21 cellular contexts compared by ENCODE assay signal in the genomic region with DNA sequence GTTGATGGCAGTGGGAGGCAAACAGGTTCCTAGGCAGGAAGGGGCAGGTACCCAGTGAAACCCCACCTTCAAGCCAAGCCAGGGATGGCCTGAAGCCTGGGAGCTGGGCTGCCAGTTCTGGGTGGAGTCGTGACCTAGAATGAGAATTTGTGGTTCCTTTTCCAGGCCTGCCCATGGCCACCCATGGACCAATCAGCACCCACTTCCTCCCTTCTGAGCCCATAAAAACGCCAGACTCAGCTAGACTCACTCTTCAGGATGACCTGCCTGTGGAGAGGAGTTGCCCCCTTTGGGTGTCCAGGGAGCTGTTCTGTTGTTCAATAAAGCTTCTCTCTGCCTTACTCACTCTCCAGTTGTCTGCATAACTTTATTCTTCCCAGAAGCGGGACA.
DNase-seq lines count a peak whose midpoint lies in the region; ATAC-seq, FAIRE-seq and TF ChIP-seq lines count a peak whose summit lies in the region.
"Had no signal": no experiment of that assay in that cellular context is flagged by ENCODE, and none has a peak within 500 bp of the region (broad histone marks: within the 10 kb centered on the region; RNA-seq: fewer than 3 reads in every experiment).

No MANE protein-coding gene starts in this region.

- H4K20me1 ChIP-seq in mammary epithelial cell (ENCODE audit: insufficient read depth, low read length) = no peaks in the 10 kb centered on the region

- peak overlapping the region; percentile 80 for H2AFZ ChIP-seq in mammary epithelial cell (ENCODE audit: low read depth, low read length)

- H3K27me3 Mint-ChIP-seq in MCF 10A (ENCODE audit: insufficient read depth, unreplicated experiment) (no peaks in the 10 kb centered on the region), WTC11 (ENCODE audit: low read depth) (peaks cover 2% of the 10 kb centered on the region; the same call in 1 of the 2 replicates)
- H3K27me3 Mint-ChIP-seq: CD4-positive, CD25-positive, alpha-beta regulatory T cell had no signal

- intact Hi-C loops in MCF 10A (cut with micrococcal nuclease) = loop anchor here (5.0 kb wide), 1 partner anchor 117 kb away; no protein-coding TSS in a partner anchor
- intact Hi-C loops in breast epithelium (cut with DNase I; ENCODE audit: low total_unique reads) = no loop called here
- intact Hi-C loops in mammary epithelial cell (cut with micrococcal nuclease) = loop anchor here (1.0 to 5.0 kb wide), 3 partner anchors 27 to 78 kb away; no protein-coding TSS in a partner anchor
- intact Hi-C loops in psoas muscle (cut with DNase I) = no loop called here

- H3K36me3 Mint-ChIP-seq in MCF 10A (ENCODE audit: insufficient read depth, unreplicated experiment) = no peaks in the 10 kb centered on the region
- peaks cover 14% of the 10 kb centered on the region for H3K36me3 Mint-ChIP-seq in WTC11
- H3K36me3 Mint-ChIP-seq: CD4-positive, CD25-positive, alpha-beta regulatory T cell had no signal

- no peak overlapping the region for H3K9ac ChIP-seq in mammary epithelial cell (ENCODE audit: insufficient read depth, low read length)

- H3K4me3 ChIP-seq in breast epithelium (no peak overlapping the region), mammary epithelial cell (replicated peaks in 1 of 3; ENCODE audit: insufficient read depth in 1 of 3, low read depth in 2 of 3, low read length in 3 of 3) (no peak overlapping the region), psoas muscle (no peak overlapping the region)
- H3K4me3 ChIP-seq: GM12878 had no signal

- no peak overlapping the region for H3K4me3 Mint-ChIP-seq in MCF 10A (ENCODE audit: unreplicated experiment)
- no peak overlapping the region for H3K4me3 Mint-ChIP-seq in WTC11
- H3K4me3 Mint-ChIP-seq: CD4-positive, CD25-positive, alpha-beta regulatory T cell had no signal

- POLR2A ChIA-PET in MCF 10A (lab: Yijun Ruan, JAX) = no interaction called here
- POLR2A ChIA-PET in WTC11 (lab: Charles Lee) = no interaction called here

- ATAC-seq in psoas muscle (peak in 3 of 4 donors; percentile 12 to 48 (median 13)), WTC11 (no peak), HG03521 (IDR thresholded peaks at IDR 0.05; ENCODE audit: unreplicated experiment) (no peak)

- dilution Hi-C loops in mammary epithelial cell (cut with HindIII; ENCODE audit: low sequenced_read_pairs) = no loop called here

- H3K4me1 Mint-ChIP-seq in MCF 10A (ENCODE audit: insufficient read depth, unreplicated experiment) (peaks cover 9% of the 10 kb centered on the region), WTC11 (peaks cover 11% of the 10 kb centered on the region; the same call in 1 of the 2 replicates)
- H3K4me1 Mint-ChIP-seq: CD4-positive, CD25-positive, alpha-beta regulatory T cell had no signal

- no peaks in the 10 kb centered on the region for H3K9me3 ChIP-seq in breast epithelium
- H3K9me3 ChIP-seq in mammary epithelial cell (replicated peaks; ENCODE audit: insufficient read depth, low read length) = no peaks in the 10 kb centered on the region
- H3K9me3 ChIP-seq in psoas muscle = no peaks in the 10 kb centered on the region

- H3K9me3 Mint-ChIP-seq in MCF 10A (ENCODE audit: unreplicated experiment) (no peaks in the 10 kb centered on the region), WTC11 (peaks cover 26% of the 10 kb centered on the region)

- TF ChIP-seq POLR2A in breast epithelium (IDR thresholded peaks at IDR 0.05) = no peak

- no peak for DNase-seq in MCF 10A (ENCODE audit: unreplicated experiment)
- no peak for DNase-seq in breast epithelium (ENCODE audit: low spot score in 2 of 2)
- DNase-seq in mammary epithelial cell = no peak
- DNase-seq in psoas muscle = no peak
- no peak for DNase-seq in WTC11 (ENCODE audit: low spot score)
- no peak for DNase-seq in GM19239 (ENCODE audit: insufficient read length, low spot score)
- DNase-seq: 8988T; CD4-positive, CD25-positive, alpha-beta regulatory T cell; DMS79; EL; GDM1; H7; KBM-7; MM.1S; NCI-H2029; NCI-H446 treated with DMSO at 0.1 percent for 48 hours; NCI-H526 had no signal

- WGBS in mammary epithelial cell (ENCODE audit: low coverage, missing lambda C conversion rate) = 56% methylated on average over 2 of the region's 3 CpGs
- 68 to 81% (median 79%) methylated on average over 3 of the region's 3 CpGs for WGBS in psoas muscle, 3 donors

- TF ChIP-seq CTCF in MCF 10A (IDR thresholded peaks at IDR 0.05; ENCODE audit: unreplicated experiment) = no peak
- no peak for TF ChIP-seq CTCF in breast epithelium (IDR thresholded peaks at IDR 0.05)
- no peak for TF ChIP-seq CTCF in mammary epithelial cell (conservative IDR thresholded peaks at IDR 0.05 in 1 of 2, IDR thresholded peaks at IDR 0.05 in 1 of 2; ENCODE audit: extremely low read depth in 1 of 2, insufficient read depth in 1 of 2, low read depth in 1 of 2, low read length in 2 of 2)
- no peak for TF ChIP-seq CTCF in psoas muscle (IDR thresholded peaks at IDR 0.05)
- TF ChIP-seq CTCF in WTC11 (IDR thresholded peaks at IDR 0.05) = no peak

- H3K27ac ChIP-seq in breast epithelium (no peak overlapping the region), mammary epithelial cell (ENCODE audit: insufficient read depth, low read depth, low read length) (peak overlapping the region; percentile 53), psoas muscle (peak overlapping the region; percentile 69)
- H3K27ac ChIP-seq: RWPE1 had no signal

- H3K27me3 ChIP-seq in breast epithelium (no peaks in the 10 kb centered on the region), mammary epithelial cell (ENCODE audit: insufficient read depth, low read length) (no peaks in the 10 kb centered on the region), psoas muscle (ENCODE audit: insufficient read depth in 3 of 3, low read length in 2 of 3) (no peaks in the 10 kb centered on the region)

- peak overlapping the region; percentile 82 for H3K4me2 ChIP-seq in mammary epithelial cell (ENCODE audit: insufficient read depth, low read depth, low read length)

- in situ Hi-C loops in mammary epithelial cell (cut with MboI; ENCODE audit: low sequenced_read_pairs in 2 of 2) = no loop called here

- no peaks in the 10 kb centered on the region for H3K79me2 ChIP-seq in mammary epithelial cell (ENCODE audit: insufficient read depth, low read length)

- CTCF ChIA-PET in MCF 10A (lab: Yijun Ruan, JAX) (interaction anchor here (0.9 kb wide), 1 partner anchor 59 kb away, joined by 3 read pairs; no protein-coding TSS in a partner anchor), mammary epithelial cell (lab: Charles Lee; ENCODE audit: low non-redundant PET) (interaction anchor here (0.6 kb wide), 1 partner anchor 127 kb away, joined by 6 read pairs; no protein-coding TSS in a partner anchor), WTC11 (lab: Charles Lee) (no interaction called here)

- H3K27ac Mint-ChIP-seq in MCF 10A (ENCODE audit: low read depth, unreplicated experiment) (peak overlapping the region; percentile 1), WTC11 (no peak overlapping the region)
- H3K27ac Mint-ChIP-seq: CD4-positive, CD25-positive, alpha-beta regulatory T cell had no signal

- H3K4me1 ChIP-seq in breast epithelium (no peaks in the 10 kb centered on the region), mammary epithelial cell (ENCODE audit: insufficient read depth, low read length) (peaks cover 19% of the 10 kb centered on the region), psoas muscle (no peaks in the 10 kb centered on the region)

- H3K36me3 ChIP-seq in breast epithelium (no peaks in the 10 kb centered on the region), mammary epithelial cell (ENCODE audit: insufficient read depth, low read length) (no peaks in the 10 kb centered on the region), psoas muscle (ENCODE audit: insufficient read depth in 1 of 2, low read depth in 1 of 2) (no peaks in the 10 kb centered on the region)

- FAIRE-seq in GM19239 (lab: Jason Lieb, UNC) = no peak
- FAIRE-seq: D721Med, GM12878 had no signal

- BruUV-seq in MCF 10A (replicated peaks; lab: Mats Ljungman, UMichigan) = no TSS peak
- BruUV-seq in mammary epithelial cell (replicated peaks; lab: Mats Ljungman, UMichigan) = no TSS peak

TF ChIP-seq in WTC11, 78 proteins besides CTCF, POLR2A, EP300 and RAD21:
- TF ChIP-seq ZNF416 (CRISPR knock-in tag; IDR thresholded peaks at IDR 0.05) = no peak
- TF ChIP-seq ZSCAN18 (CRISPR knock-in tag; IDR thresholded peaks at IDR 0.05) = no peak
- no peak for TF ChIP-seq OVOL2 (CRISPR knock-in tag; IDR thresholded peaks at IDR 0.05; ENCODE audit: borderline replicate concordance)
- TF ChIP-seq ERG (CRISPR knock-in tag; IDR thresholded peaks at IDR 0.05) = no peak
- TF ChIP-seq GRHL2 (CRISPR knock-in tag; IDR thresholded peaks at IDR 0.05; ENCODE audit: insufficient replicate concordance, severe bottlenecking) = no peak

Comparison
In these comparisons a context has a peak if more than half of its experiments do, and no peak if none do; other contexts are left out.
1. H3K27ac ChIP-seq: peak in mammary epithelial cell (single experiment) and psoas muscle (single experiment); none in breast epithelium (0 of 2).
2. intact Hi-C loops: an anchor here in MCF 10A (5.0 kb wide) and mammary epithelial cell (1.0 to 5.0 kb wide); none called in breast epithelium and psoas muscle.
3. ATAC-seq: peak in psoas muscle (3 of 4); none in WTC11 (single experiment) and HG03521 (single experiment).